ENCODE assay signal across 15 cellular contexts in the genomic region with DNA sequence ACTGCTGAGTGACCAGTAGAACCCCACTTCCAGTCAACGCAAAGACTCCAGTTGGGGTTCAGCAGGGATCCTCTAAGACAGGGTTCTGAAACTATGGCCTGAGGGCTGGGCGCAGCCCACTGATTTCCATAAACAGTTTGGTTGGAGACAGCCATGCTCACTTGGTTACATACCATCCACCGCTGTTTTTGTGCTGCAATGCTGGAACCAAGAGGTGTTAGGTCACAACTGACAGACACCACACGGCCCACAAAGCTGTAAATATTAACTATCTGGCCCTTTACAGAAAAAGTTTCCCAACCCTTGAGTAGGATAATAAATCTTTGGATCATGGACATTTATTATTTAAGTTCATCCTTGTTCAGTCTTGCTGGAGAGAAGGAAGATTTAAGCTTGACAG. TPM values are rescaled to one million over a fixed set of nuclear protein-coding genes. Genes with fewer than 3 reads are reported as not detected.
A peak's percentile ranks its signal among the peaks of the same experiment; 100 is the strongest.
DNase-seq lines count a peak whose midpoint lies in the region; ATAC-seq and TF ChIP-seq lines count a peak whose summit lies in the region.
"Had no signal": no experiment of that assay in that cellular context is flagged by ENCODE, and none has a peak within 500 bp of the region (broad histone marks: within the 10 kb centered on the region; RNA-seq: fewer than 3 reads in every experiment).

No MANE protein-coding gene starts in this region.

- peak; percentile 38 for DNase-seq in stimulated activated CD4-positive, alpha-beta T cell treated with anti-CD3 and anti-CD28 coated beads, Interleukin-4, amount 100 ng/mL, for 24 hours
- no peak for DNase-seq in stimulated activated CD4-positive, alpha-beta T cell treated with anti-CD3 and anti-CD28 coated beads, Interleukin-2, amount 100 ng/mL, for 24 hours
- no peak for DNase-seq in activated naive CD4-positive, alpha-beta T cell treated with anti-CD3 and anti-CD28 coated beads, Interleukin-2, amount 50 U/mL, for 72 hours (ENCODE audit: low spot score in 2 of 2)
- DNase-seq in uterus: peak; percentile 43 to 49
- no peak for DNase-seq in NCI-H1092 treated with DMSO at 0.1 percent for 48 hours (lab: John Stamatoyannopoulos, UW)
- DNase-seq in COR-L47 (lab: John Stamatoyannopoulos, UW): no peak
- no peak for DNase-seq in Right ventricle myocardium inferior (ENCODE audit: missing footprints)
- DNase-seq: activated CD4-positive, CD25-positive, alpha-beta regulatory T cell; anterior cingulate cortex; H9; NCI-H2081 treated with DMSO at 0.1 percent for 48 hours; stimulated activated CD4-positive, alpha-beta T cell treated with anti-CD3 and anti-CD28 coated beads, Interleukin-1b, Interleukin-23, amount 100 ng/mL, for 48 hours; substantia nigra had no signal

- H3K27ac Mint-ChIP-seq in activated naive CD4-positive, alpha-beta T cell treated with anti-CD3 and anti-CD28 coated beads, Interleukin-2, amount 50 U/mL, for 72 hours: no peak overlapping the region

- H3K27ac ChIP-seq in uterus: peak overlapping the region; percentile 19 to 46

- intact Hi-C loops in uterus (cut with DNase I; ENCODE audit: low total_unique reads): no loop called here
- intact Hi-C loops in Right ventricle myocardium inferior (cut with DNase I): no loop called here

- no peaks in the 10 kb centered on the region for H3K36me3 ChIP-seq in uterus
- H3K36me3 ChIP-seq: BLaER1 treated with 17β-estradiol and CSF1 and Interleukin-3, amounts not matched to agents 10 nM and 100 nM had no signal

- H3K4me3 ChIP-seq in uterus: no peak overlapping the region
- H3K4me3 ChIP-seq: BLaER1 treated with 17β-estradiol and CSF1 and Interleukin-3, amounts not matched to agents 10 nM and 100 nM had no signal

- peaks cover 0 to 8% of the 10 kb centered on the region in 2 donors for H3K9me3 Mint-ChIP-seq in activated naive CD4-positive, alpha-beta T cell treated with anti-CD3 and anti-CD28 coated beads, Interleukin-2, amount 50 U/mL, for 72 hours

- no peaks in the 10 kb centered on the region for H3K4me1 ChIP-seq in uterus

- H3K27me3 ChIP-seq in uterus: no peaks in the 10 kb centered on the region
- H3K27me3 ChIP-seq: BLaER1 treated with 17β-estradiol and CSF1 and Interleukin-3, amounts not matched to agents 10 nM and 100 nM had no signal

- no peaks in the 10 kb centered on the region for H3K9me3 ChIP-seq in uterus

- TF ChIP-seq POLR2A in uterus (IDR thresholded peaks at IDR 0.05): no peak

- ATAC-seq in HG02885 (IDR thresholded peaks at IDR 0.05; ENCODE audit: poor library complexity, unreplicated experiment) (peak; percentile 34), Right ventricle myocardium inferior (no peak)
- peak; percentile 25 to 46 for ATAC-seq in activated naive CD4-positive, alpha-beta T cell treated with anti-CD3 and anti-CD28 coated beads, Interleukin-2, amount 50 U/mL, for 72 hours

- peaks cover 13 to 23% of the 10 kb centered on the region in 2 donors for H3K36me3 Mint-ChIP-seq in activated naive CD4-positive, alpha-beta T cell treated with anti-CD3 and anti-CD28 coated beads, Interleukin-2, amount 50 U/mL, for 72 hours

- no peak for TF ChIP-seq CTCF in uterus (IDR thresholded peaks at IDR 0.05)

RNA-seq across cellular contexts. Expression of a gene that starts 8.4 kb away (rescaled TPM):
- 10 to 100 TPM; 42.4 to 86.5 TPM for total RNA-seq in activated naive CD4-positive, alpha-beta T cell treated with anti-CD3 and anti-CD28 coated beads, Interleukin-2, amount 50 U/mL, for 72 hours
- 1 to 10 TPM in 2 of 4 donors, under 1 TPM in 1, not detected in 1; 0.59 to 5.5 (median 2.9) TPM for total RNA-seq in uterus
- total RNA-seq in Right ventricle myocardium inferior: 0.95 TPM
- total RNA-seq: H9 had no signal

Comparison
In these comparisons a context has a peak if more than half of its experiments do, and no peak if none do; other contexts are left out.
1. DNase-seq: peak in stimulated activated CD4-positive, alpha-beta T cell treated with anti-CD3 and anti-CD28 coated beads, Interleukin-4, amount 100 ng/mL, for 24 hours (single experiment) and uterus (2 of 2); none in stimulated activated CD4-positive, alpha-beta T cell treated with anti-CD3 and anti-CD28 coated beads, Interleukin-2, amount 100 ng/mL, for 24 hours (0 of 2), activated naive CD4-positive, alpha-beta T cell treated with anti-CD3 and anti-CD28 coated beads, Interleukin-2, amount 50 U/mL, for 72 hours (0 of 2), NCI-H1092 treated with DMSO at 0.1 percent for 48 hours (single experiment), COR-L47 (single experiment) and Right ventricle myocardium inferior (single experiment).
2. RNA of a gene that starts 8.4 kb away (total RNA-seq): 42.4 to 86.5 TPM in activated naive CD4-positive, alpha-beta T cell treated with anti-CD3 and anti-CD28 coated beads, Interleukin-2, amount 50 U/mL, for 72 hours; 0.59 to 5.5 TPM in uterus and 0.95 TPM in Right ventricle myocardium inferior (single experiment); every median in the first group is over 4 times any median in the second.